ENCODE assay signal across 11 cellular contexts in the genomic region with DNA sequence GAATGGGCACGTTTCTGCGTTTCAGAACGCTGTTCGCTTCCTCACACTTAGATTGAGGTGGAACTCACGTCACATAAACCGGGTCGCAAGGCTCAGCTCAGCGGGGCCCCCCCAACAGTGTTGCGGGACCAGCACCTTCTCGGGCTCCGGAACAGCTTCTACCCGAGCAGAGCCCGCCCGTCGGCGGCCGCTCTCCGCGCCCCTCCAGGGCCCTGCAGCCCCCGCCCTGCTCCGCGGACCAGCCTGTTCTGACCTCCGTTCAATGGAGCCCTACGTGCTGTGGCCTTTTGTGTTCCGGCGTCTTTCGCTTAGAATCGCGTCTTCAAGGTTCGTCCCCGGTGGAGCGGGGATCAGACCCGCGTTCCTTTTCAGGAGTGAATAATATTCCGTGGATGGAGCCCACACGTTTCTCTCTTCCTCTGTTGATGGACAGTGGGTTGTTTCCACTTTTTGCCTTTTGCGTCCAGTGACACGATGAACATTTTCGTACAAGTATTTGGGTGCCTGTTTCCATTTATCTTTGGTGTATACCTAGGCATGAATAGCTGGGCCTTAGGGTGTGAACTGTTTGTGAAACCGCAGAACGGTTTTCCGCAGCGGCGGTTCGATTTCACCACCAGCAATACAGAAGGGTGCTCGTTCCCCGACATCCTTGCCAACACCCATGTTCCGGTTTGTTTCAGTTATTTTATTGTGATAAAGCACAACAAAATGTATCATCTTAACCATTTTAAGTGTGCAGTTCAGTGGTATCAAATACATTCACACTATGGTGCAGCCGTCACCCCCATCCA. TPM values are rescaled to one million over a fixed set of nuclear protein-coding genes. Genes with fewer than 3 reads are reported as not detected.
A peak's percentile ranks its signal among the peaks of the same experiment; 100 is the strongest.
DNase-seq lines count a peak whose midpoint lies in the region; ATAC-seq, FAIRE-seq and TF ChIP-seq lines count a peak whose summit lies in the region.
"Had no signal": no experiment of that assay in that cellular context is flagged by ENCODE, and none has a peak within 500 bp of the region (broad histone marks: within the 10 kb centered on the region; RNA-seq: fewer than 3 reads in every experiment).

No MANE protein-coding gene starts in this region.

- peaks cover 7% of the 10 kb centered on the region for H3K36me3 Mint-ChIP-seq in Caco-2 (ENCODE audit: insufficient read depth, unreplicated experiment)

- no peak overlapping the region for H2AFZ ChIP-seq in endothelial cell of umbilical vein (ENCODE audit: low read depth, low read length)

- TSS peak; percentile 39 for BruUV-seq in Caco-2 (replicated peaks; lab: Mats Ljungman, UMichigan)
- no TSS peak for BruUV-seq in endothelial cell of umbilical vein (replicated peaks; lab: Mats Ljungman, UMichigan)

- in situ Hi-C loops in gastrocnemius medialis (cut with MboI; ENCODE audit: low sequenced_read_pairs in 4 of 4): loop anchor here in 2 of 4 donors (25.0 kb wide), 2 partner anchors 340 to 465 kb away; a partner anchor contains a TSS

- H3K4me1 Mint-ChIP-seq in Caco-2 (ENCODE audit: low read depth, unreplicated experiment): peaks cover 8% of the 10 kb centered on the region

- ATAC-seq in gastrocnemius medialis: no peak

- WGBS in ovary, 3 donors: 34 to 42% (median 35%) methylated on average over 49 of the region's 49 CpGs

- H4K20me1 ChIP-seq in endothelial cell of umbilical vein (replicated peaks; ENCODE audit: control insufficient read depth, extremely low read depth, insufficient read depth, low read length): no peaks in the 10 kb centered on the region

- intact Hi-C loops in Caco-2 (cut with micrococcal nuclease; ENCODE audit: unreplicated experiment) (no loop called here), endothelial cell of umbilical vein (cut with micrococcal nuclease) (no loop called here), ovary (cut with DNase I) (no loop called here), gastrocnemius medialis (cut with DNase I; ENCODE audit: low total_unique reads) (no loop called here)

- H3K9ac ChIP-seq in HUES6 (ENCODE audit: low read length): no peak overlapping the region
- no peak overlapping the region for H3K9ac ChIP-seq in endothelial cell of umbilical vein (replicated peaks; ENCODE audit: extremely low read depth, insufficient read depth, low read length)

- H3K9me1 ChIP-seq in endothelial cell of umbilical vein (replicated peaks; ENCODE audit: control insufficient read depth, extremely low read depth, insufficient read depth, low read length): no peaks in the 10 kb centered on the region

- dilution Hi-C loops in endothelial cell of umbilical vein (cut with MboI; ENCODE audit: extremely low pct_ligation_motif_present, low sequenced_read_pairs): no loop called here

- no peaks in the 10 kb centered on the region for H3K79me2 ChIP-seq in endothelial cell of umbilical vein (ENCODE audit: control insufficient read depth, insufficient read depth, low read length)

- peak overlapping the region; percentile 62 for H3K4me3 ChIP-seq in Caco-2 (ENCODE audit: low read depth, low read length)
- peak overlapping the region; percentile 57 for H3K4me3 ChIP-seq in HUES6 (ENCODE audit: low read depth, low read length)
- H3K4me3 ChIP-seq in endothelial cell of umbilical vein (replicated peaks in 1 of 3; ENCODE audit: insufficient read depth in 1 of 3, low read depth in 1 of 3, low read length in 3 of 3): no peak overlapping the region
- H3K4me3 ChIP-seq in ovary: peak overlapping the region; percentile 28
- H3K4me3 ChIP-seq in gastrocnemius medialis: peak overlapping the region in 1 of 4 donors; percentile 35
- no peak overlapping the region for H3K4me3 ChIP-seq in effector memory CD4-positive, alpha-beta T cell (ENCODE audit: insufficient read depth, low read depth, low read length, poor library complexity, severe bottlenecking)

- no peaks in the 10 kb centered on the region for H3K9me3 ChIP-seq in Caco-2
- no peaks in the 10 kb centered on the region for H3K9me3 ChIP-seq in HUES6 (ENCODE audit: control insufficient read depth, insufficient read depth, low read depth, low read length)
- no peaks in the 10 kb centered on the region for H3K9me3 ChIP-seq in endothelial cell of umbilical vein (replicated peaks; ENCODE audit: control insufficient read depth, insufficient read depth, low read length)
- H3K9me3 ChIP-seq in ovary: no peaks in the 10 kb centered on the region
- H3K9me3 ChIP-seq in gastrocnemius medialis: no peaks in the 10 kb centered on the region
- no peaks in the 10 kb centered on the region for H3K9me3 ChIP-seq in effector memory CD4-positive, alpha-beta T cell (ENCODE audit: control insufficient read depth, low read length)

- H3K4me1 ChIP-seq in Caco-2 (peaks cover 17% of the 10 kb centered on the region), HUES6 (ENCODE audit: control insufficient read depth, insufficient read depth, low read length) (peaks cover 11% of the 10 kb centered on the region), endothelial cell of umbilical vein (ENCODE audit: control insufficient read depth, extremely low read depth, insufficient read depth, low read length) (no peaks in the 10 kb centered on the region), ovary (ENCODE audit: insufficient read depth) (peaks cover 3% of the 10 kb centered on the region), gastrocnemius medialis (no peaks in the 10 kb centered on the region)
- peaks cover 15% of the 10 kb centered on the region for H3K4me1 ChIP-seq in effector memory CD4-positive, alpha-beta T cell (ENCODE audit: control insufficient read depth, insufficient read depth, low read length, poor library complexity, severe bottlenecking)

- H3K27ac ChIP-seq in HUES6 (ENCODE audit: low read depth, low read length): no peak overlapping the region
- no peak overlapping the region for H3K27ac ChIP-seq in endothelial cell of umbilical vein (ENCODE audit: insufficient read depth, low read depth, low read length)
- H3K27ac ChIP-seq in ovary: no peak overlapping the region
- H3K27ac ChIP-seq in gastrocnemius medialis: no peak overlapping the region
- no peak overlapping the region for H3K27ac ChIP-seq in effector memory CD4-positive, alpha-beta T cell (ENCODE audit: insufficient read depth, low read length, poor library complexity, severe bottlenecking)
- H3K27ac ChIP-seq: WERI-Rb-1 had no signal

- H3K36me3 ChIP-seq in Caco-2 (ENCODE audit: control insufficient read depth, insufficient read depth, low read length): no peaks in the 10 kb centered on the region
- no peaks in the 10 kb centered on the region for H3K36me3 ChIP-seq in HUES6 (ENCODE audit: control insufficient read depth, insufficient read depth, low read length)
- H3K36me3 ChIP-seq in endothelial cell of umbilical vein (ENCODE audit: control insufficient read depth in 2 of 2, extremely low read depth in 1 of 2, insufficient read depth in 2 of 2, low read length in 2 of 2): no peaks in the 10 kb centered on the region
- no peaks in the 10 kb centered on the region for H3K36me3 ChIP-seq in ovary
- H3K36me3 ChIP-seq in gastrocnemius medialis: no peaks in the 10 kb centered on the region
- no peaks in the 10 kb centered on the region for H3K36me3 ChIP-seq in effector memory CD4-positive, alpha-beta T cell (ENCODE audit: control insufficient read depth, insufficient read depth, low read length)
- H3K36me3 ChIP-seq: WERI-Rb-1 had no signal

- no peak for TF ChIP-seq EP300 in ovary (IDR thresholded peaks at IDR 0.05)

- peaks cover 12% of the 10 kb centered on the region for H3K27me3 Mint-ChIP-seq in Caco-2 (ENCODE audit: insufficient read depth, unreplicated experiment)

- no peak for DNase-seq in Caco-2
- DNase-seq in endothelial cell of umbilical vein (ENCODE audit: low read depth, low spot score): no peak
- DNase-seq in ovary: no peak
- DNase-seq in gastrocnemius medialis: no peak
- DNase-seq in D341Med (ENCODE audit: low spot score): no peak
- no peak for DNase-seq in effector memory CD4-positive, alpha-beta T cell
- no peak for DNase-seq in stimulated activated CD4-positive, alpha-beta T cell treated with anti-CD3 and anti-CD28 coated beads, Interleukin-1b, Interleukin-23, amount 100 ng/mL, for 48 hours
- DNase-seq: kidney glomerular epithelial cell, NCI-H1436 treated with DMSO at 0.1 percent for 48 hours had no signal

- CTCF ChIA-PET in Caco-2 (lab: Charles Lee) (no interaction called here), endothelial cell of umbilical vein (lab: Charles Lee) (no interaction called here)

- FAIRE-seq in endothelial cell of umbilical vein (lab: Jason Lieb, UNC): no peak

- no peak overlapping the region for H3K4me2 ChIP-seq in endothelial cell of umbilical vein (ENCODE audit: insufficient read depth, low read length)

- no peak for TF ChIP-seq POLR2A in endothelial cell of umbilical vein (IDR thresholded peaks at IDR 0.05; ENCODE audit: low read depth, low read length)
- TF ChIP-seq POLR2A in ovary (IDR thresholded peaks at IDR 0.05): no peak
- no peak for TF ChIP-seq POLR2A in gastrocnemius medialis (IDR thresholded peaks at IDR 0.05)

- peak overlapping the region; percentile 73 for H3K4me3 Mint-ChIP-seq in Caco-2 (ENCODE audit: unreplicated experiment)

- H3K9me3 Mint-ChIP-seq in Caco-2 (ENCODE audit: unreplicated experiment): no peaks in the 10 kb centered on the region

- POLR2A ChIA-PET in Caco-2 (lab: Charles Lee): no interaction called here
- POLR2A ChIA-PET in endothelial cell of umbilical vein (lab: Charles Lee): no interaction called here

- no peak overlapping the region for H3K27ac Mint-ChIP-seq in Caco-2 (ENCODE audit: unreplicated experiment)

- no peaks in the 10 kb centered on the region; the same call in 1 of the 2 replicates for H3K27me3 ChIP-seq in Caco-2 (replicated peaks; ENCODE audit: control insufficient read depth, insufficient read depth, low read length)
- peaks cover 67% of the 10 kb centered on the region for H3K27me3 ChIP-seq in HUES6 (ENCODE audit: control insufficient read depth, insufficient read depth, low read length)
- H3K27me3 ChIP-seq in endothelial cell of umbilical vein (ENCODE audit: control insufficient read depth in 2 of 2, insufficient read depth in 2 of 2, low read length in 2 of 2): peaks cover 20 to 34% of the 10 kb centered on the region in 2 experiments
- no peaks in the 10 kb centered on the region for H3K27me3 ChIP-seq in ovary
- peaks cover 66 to 71% (median 70%) of the 10 kb centered on the region in 3 donors for H3K27me3 ChIP-seq in gastrocnemius medialis
- H3K27me3 ChIP-seq in effector memory CD4-positive, alpha-beta T cell (replicated peaks; ENCODE audit: control insufficient read depth, insufficient read depth, low read length, poor library complexity, severe bottlenecking): peaks cover 19% of the 10 kb centered on the region

- TF ChIP-seq CTCF in Caco-2 (IDR thresholded peaks at IDR 0.05; ENCODE audit: insufficient read depth in 1 of 2, low read depth in 1 of 2, low read length in 1 of 2, severe bottlenecking in 1 of 2, unreplicated experiment in 1 of 2) (no peak), endothelial cell of umbilical vein (IDR thresholded peaks at IDR 0.05; ENCODE audit: extremely low read depth in 1 of 2, insufficient read depth in 1 of 2, low read depth in 1 of 2, low read length in 2 of 2) (no peak), ovary (IDR thresholded peaks at IDR 0.05) (no peak), gastrocnemius medialis (IDR thresholded peaks at IDR 0.05 in 4 of 5, conservative IDR thresholded peaks at IDR 0.05 in 1 of 5) (no peak)

RNA-seq across cellular contexts. Expression of a gene that starts 2.3 kb away (rescaled TPM):
- 4.9 and 6.7 TPM in 2 replicates for total RNA-seq in Caco-2 (2022)
- total RNA-seq in endothelial cell of umbilical vein: not detected in 2 replicates
- 0.75 and 1.0 TPM in 2 replicates for polyA plus RNA-seq in endothelial cell of umbilical vein
- 0.23 and 0.47 TPM in 2 replicates for polyA plus RNA-seq in endothelial cell of umbilical vein (2011; cell fraction: cytosol; rRNA removed)
- polyA plus RNA-seq in endothelial cell of umbilical vein (2011; cell fraction: nucleus; rRNA removed): 7.2 and 7.3 TPM in 2 replicates
- polyA plus RNA-seq in endothelial cell of umbilical vein (2012): 0.37 and 1.1 TPM in 2 replicates
- 0.19 and 0.38 TPM in 2 replicates for polyA minus RNA-seq in endothelial cell of umbilical vein
- not detected for polyA minus RNA-seq in endothelial cell of umbilical vein (2011; cell fraction: cytosol; rRNA and poly(A)+ RNA removed)
- 0.72 and 0.96 TPM in 2 replicates for polyA minus RNA-seq in endothelial cell of umbilical vein (2011; cell fraction: nucleus; rRNA and poly(A)+ RNA removed)
- 1 to 10 TPM in 5 of 7 donors, under 1 TPM in 1, not detected in 1; 0.94 to 7.8 (median 3.6) TPM for total RNA-seq in ovary
- 1 to 10 TPM in 1 of 2 donors, not detected in 1; 2.0 TPM for polyA plus RNA-seq in ovary
- total RNA-seq in gastrocnemius medialis: not detected

RNA-seq across cellular contexts. Expression of a gene that starts 14.9 kb away (rescaled TPM):
- total RNA-seq in Caco-2 (2022) (13.1 and 18.1 TPM in 2 replicates), endothelial cell of umbilical vein (7.1 and 10.9 TPM in 2 replicates), ovary (10 to 100 TPM in 3 of 7 donors, 1 to 10 TPM in 4; 7.8 to 71.9 (median 8.4) TPM), gastrocnemius medialis (10 to 100 TPM; 10.7 to 21.3 (median 17.9) TPM)
- polyA plus RNA-seq in endothelial cell of umbilical vein (3.8 and 4.8 TPM in 2 replicates), ovary (1 to 10 TPM; 1.8 to 5.0 TPM)
- polyA plus RNA-seq in endothelial cell of umbilical vein (2011; cell fraction: cytosol; rRNA removed): 3.6 and 3.7 TPM in 2 replicates
- 10.3 and 15.6 TPM in 2 replicates for polyA plus RNA-seq in endothelial cell of umbilical vein (2011; cell fraction: nucleus; rRNA removed)
- 5.0 and 9.2 TPM in 2 replicates for polyA plus RNA-seq in endothelial cell of umbilical vein (2012)
- 9.7 and 19.6 TPM in 2 replicates for polyA minus RNA-seq in endothelial cell of umbilical vein
- polyA minus RNA-seq in endothelial cell of umbilical vein (2011; cell fraction: cytosol; rRNA and poly(A)+ RNA removed): 16.4 TPM
- polyA minus RNA-seq in endothelial cell of umbilical vein (2011; cell fraction: nucleus; rRNA and poly(A)+ RNA removed): 4.4 and 8.0 TPM in 2 replicates

RNA-seq across cellular contexts. Expression of a gene that starts 31.1 kb away (rescaled TPM):
- total RNA-seq in Caco-2 (2022) (not detected in 2 replicates), endothelial cell of umbilical vein (not detected in 2 replicates), ovary (under 1 TPM in 3 of 7 donors, not detected in 4; 0.10 to 0.45 (median 0.40) TPM), gastrocnemius medialis (10 to 100 TPM; 48.5 to 60.8 (median 51.0) TPM)
- polyA plus RNA-seq in endothelial cell of umbilical vein (0.44 and 0.54 TPM in 2 replicates), ovary (under 1 TPM in 1 of 2 donors, not detected in 1; 0.19 TPM)
- polyA plus RNA-seq in endothelial cell of umbilical vein (2011; cell fraction: cytosol; rRNA removed): 0.05 and 0.27 TPM in 2 replicates
- 0.11 and 0.14 TPM in 2 replicates for polyA plus RNA-seq in endothelial cell of umbilical vein (2011; cell fraction: nucleus; rRNA removed)
- 0.13 and 0.65 TPM in 2 replicates for polyA plus RNA-seq in endothelial cell of umbilical vein (2012)
- 0.24 TPM in 1 of 2 replicates, not detected in the other for polyA minus RNA-seq in endothelial cell of umbilical vein
- polyA minus RNA-seq in endothelial cell of umbilical vein (2011; cell fraction: cytosol; rRNA and poly(A)+ RNA removed): not detected
- polyA minus RNA-seq in endothelial cell of umbilical vein (2011; cell fraction: nucleus; rRNA and poly(A)+ RNA removed): not detected in 2 replicates

Comparison
In these comparisons a context has a peak if more than half of its experiments do, and no peak if none do; other contexts are left out.
1. H3K4me3 ChIP-seq: peak in Caco-2 (single experiment), HUES6 (single experiment) and ovary (single experiment); none in endothelial cell of umbilical vein (0 of 3) and effector memory CD4-positive, alpha-beta T cell (single experiment).
2. RNA of a gene that starts 31.1 kb away (total RNA-seq): 48.5 to 60.8 TPM in gastrocnemius medialis; 0.10 to 0.45 TPM in ovary, not detected in endothelial cell of umbilical vein and not detected in Caco-2; every median in the first group is over 10 times any median in the second.